ENCODE assay signal across 15 cellular contexts in the genomic region with DNA sequence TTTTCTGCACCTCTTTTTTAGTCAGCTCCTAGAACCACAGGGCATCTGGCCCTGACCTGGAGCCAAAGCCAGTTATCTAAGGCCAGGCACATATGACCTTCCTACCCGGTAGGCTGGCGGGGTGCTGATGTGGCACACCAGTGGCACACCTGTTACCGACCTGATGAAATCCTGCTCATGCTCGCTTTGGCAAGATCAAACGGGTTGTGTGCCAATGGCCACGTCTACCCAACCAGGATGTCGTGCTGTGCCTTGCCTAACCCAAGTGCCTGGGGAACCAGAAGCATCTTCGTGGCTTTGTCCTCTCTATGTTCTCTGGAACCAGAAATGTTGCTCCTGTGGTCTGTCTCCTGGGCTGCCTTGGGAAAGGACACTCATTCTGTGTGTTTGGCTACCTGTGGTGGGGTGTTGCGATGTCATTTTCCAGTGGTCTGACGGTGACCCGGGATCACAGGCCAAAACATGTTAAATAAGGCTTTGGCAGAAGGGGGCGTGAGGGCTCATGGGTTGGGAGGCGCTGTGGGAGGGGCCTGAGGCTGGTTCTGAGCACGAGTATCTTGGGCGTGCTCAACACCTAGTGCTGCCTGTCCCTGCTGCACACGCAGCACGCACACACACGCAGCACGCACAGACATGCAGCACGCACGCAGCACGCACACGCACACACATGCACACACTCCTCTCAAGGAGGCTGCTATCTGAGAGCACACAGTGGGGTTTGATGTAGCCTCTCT. TPM values are rescaled to one million over a fixed set of nuclear protein-coding genes. Genes with fewer than 3 reads are reported as not detected.
DNase-seq lines count a peak whose midpoint lies in the region; ATAC-seq, FAIRE-seq and TF ChIP-seq lines count a peak whose summit lies in the region.
"Had no signal": no experiment of that assay in that cellular context is flagged by ENCODE, and none has a peak within 500 bp of the region (broad histone marks: within the 10 kb centered on the region; RNA-seq: fewer than 3 reads in every experiment).

No MANE protein-coding gene starts in this region.

- H3K36me3 ChIP-seq in Caco-2 (ENCODE audit: control insufficient read depth, insufficient read depth, low read length), result peaks cover 9% of the 10 kb centered on the region

- CTCF ChIA-PET in Caco-2 (lab: Charles Lee), result no interaction called here

- no TSS peak for BruUV-seq in Caco-2 (replicated peaks; lab: Mats Ljungman, UMichigan)

- peaks cover 86% of the 10 kb centered on the region for H3K36me3 Mint-ChIP-seq in Caco-2 (ENCODE audit: insufficient read depth, unreplicated experiment)
- peaks cover 58% of the 10 kb centered on the region for H3K36me3 Mint-ChIP-seq in endothelial cell (ENCODE audit: low read depth, unreplicated experiment)
- peaks cover 8% of the 10 kb centered on the region for H3K36me3 Mint-ChIP-seq in neural crest cell (ENCODE audit: low read depth)

- H3K27me3 ChIP-seq in Caco-2 (replicated peaks; ENCODE audit: control insufficient read depth, insufficient read depth, low read length), result no peaks in the 10 kb centered on the region
- H3K27me3 ChIP-seq: dorsolateral prefrontal cortex, Peyer's patch had no signal

- TF ChIP-seq CTCF in Caco-2 (IDR thresholded peaks at IDR 0.05; ENCODE audit: insufficient read depth in 1 of 2, low read depth in 1 of 2, low read length in 1 of 2, severe bottlenecking in 1 of 2, unreplicated experiment in 1 of 2) (no peak), endothelial cell (IDR thresholded peaks at IDR 0.05; ENCODE audit: unreplicated experiment) (no peak), neural crest cell (conservative IDR thresholded peaks at IDR 0.05) (no peak)

- H3K4me1 Mint-ChIP-seq in Caco-2 (ENCODE audit: low read depth, unreplicated experiment) (no peaks in the 10 kb centered on the region), endothelial cell (ENCODE audit: unreplicated experiment) (peaks cover 5% of the 10 kb centered on the region), neural crest cell (peaks cover 13% of the 10 kb centered on the region)
- H3K4me1 Mint-ChIP-seq: CD14-positive monocyte had no signal

- peak; percentile 72 for FAIRE-seq in HTR-8/SVneo (lab: Jason Lieb, UNC)

- no peak overlapping the region for H3K4me3 ChIP-seq in Caco-2 (ENCODE audit: low read depth, low read length)
- H3K4me3 ChIP-seq: dorsolateral prefrontal cortex, lung, Peyer's patch, prostate gland had no signal

- no peaks in the 10 kb centered on the region for H3K9me3 ChIP-seq in Caco-2
- H3K9me3 ChIP-seq: Peyer's patch, prostate gland had no signal

- intact Hi-C loops in Caco-2 (cut with micrococcal nuclease; ENCODE audit: unreplicated experiment), result no loop called here

- H3K27me3 Mint-ChIP-seq in Caco-2 (ENCODE audit: insufficient read depth, unreplicated experiment), result no peaks in the 10 kb centered on the region
- peaks cover 24% of the 10 kb centered on the region for H3K27me3 Mint-ChIP-seq in endothelial cell (ENCODE audit: unreplicated experiment)
- H3K27me3 Mint-ChIP-seq in neural crest cell (ENCODE audit: low read depth), result no peaks in the 10 kb centered on the region

- DNase-seq in Caco-2 (no peak), HTR-8/SVneo (ENCODE audit: insufficient read length, low spot score) (no peak), endothelial cell (ENCODE audit: low spot score) (no peak), neural crest cell (ENCODE audit: low read depth, low spot score) (no peak)
- no peak for DNase-seq in activated CD4-positive, alpha-beta T cell treated with anti-CD3 and anti-CD28 coated beads for 1 hour
- no peak for DNase-seq in activated CD4-positive, alpha-beta T cell treated with anti-CD3 and anti-CD28 coated beads for 48 hours
- no peak for DNase-seq in activated CD4-positive, CD25-positive, alpha-beta regulatory T cell treated with anti-CD3 and anti-CD28 coated beads, Interleukin-2, amount 50 U/mL, for 72 hours
- DNase-seq: activated CD8-positive, alpha-beta memory T cell treated with anti-CD3 and anti-CD28 coated beads for 24 hours; NCI-H1048 had no signal

- H3K4me1 ChIP-seq in Caco-2, result no peaks in the 10 kb centered on the region
- H3K4me1 ChIP-seq: Peyer's patch, prostate gland had no signal

- H3K27ac Mint-ChIP-seq in Caco-2 (ENCODE audit: unreplicated experiment), result peak overlapping the region; percentile 59
- peak overlapping the region; percentile 24 for H3K27ac Mint-ChIP-seq in endothelial cell (ENCODE audit: unreplicated experiment)
- H3K27ac Mint-ChIP-seq in neural crest cell (ENCODE audit: unreplicated experiment), result no peak overlapping the region

- no peak for ATAC-seq in GM18909 (IDR thresholded peaks at IDR 0.05; ENCODE audit: poor library complexity, unreplicated experiment)

- POLR2A ChIA-PET in Caco-2 (lab: Charles Lee), result no interaction called here

- no peaks in the 10 kb centered on the region for H3K9me3 Mint-ChIP-seq in Caco-2 (ENCODE audit: unreplicated experiment)
- no peaks in the 10 kb centered on the region for H3K9me3 Mint-ChIP-seq in endothelial cell (ENCODE audit: unreplicated experiment)
- H3K9me3 Mint-ChIP-seq in neural crest cell, result no peaks in the 10 kb centered on the region
- H3K9me3 Mint-ChIP-seq: CD14-positive monocyte had no signal

- H3K4me3 Mint-ChIP-seq in Caco-2 (ENCODE audit: unreplicated experiment) (no peak overlapping the region), endothelial cell (ENCODE audit: unreplicated experiment) (peak overlapping the region; percentile 69), neural crest cell (peak overlapping the region; percentile 23)
- H3K4me3 Mint-ChIP-seq: CD14-positive monocyte had no signal

RNA-seq across cellular contexts. Expression of a gene that starts 27.9 kb away (rescaled TPM):
- total RNA-seq in Caco-2 (2022), result 95.4 and 104 TPM in 2 replicates
- 79.8 TPM for total RNA-seq in endothelial cell (ENCODE audit: unreplicated experiment)
- total RNA-seq in neural crest cell, result 69.6 and 71.8 TPM in 2 replicates

RNA-seq across cellular contexts. Expression of a gene that starts 28.4 kb away (rescaled TPM):
- total RNA-seq in Caco-2 (2022) (74.3 and 76.2 TPM in 2 replicates), endothelial cell (ENCODE audit: unreplicated experiment) (67.4 TPM), neural crest cell (33.1 and 36.1 TPM in 2 replicates)
